8 cellular contexts compared by ENCODE assay signal in genomic region chr6:30212865-30213653, GRCh38. TPM values are rescaled to one million over a fixed set of nuclear protein-coding genes. Genes with fewer than 3 reads are reported as not detected.
DNase-seq lines count a peak whose midpoint lies in the region; ATAC-seq and TF ChIP-seq lines count a peak whose summit lies in the region.

Gene TRIM26, minus strand, starts transcription at chr6:30213406. Its CDS starts 14,303 bp downstream, at chr6:30199103.

- in situ Hi-C loops in GM18951 (cut with MboI; ENCODE audit: low sequenced_read_pairs, unreplicated experiment) = no loop called here

- H3K4me3 Mint-ChIP-seq in activated B cell treated with CpG ODN at 0.5 μM for 24 hours (peak within 1 kb of the TSS; percentile 98), immature natural killer cell (peak within 1 kb of the TSS; percentile 97 to 99 (median 99))

- H3K9me3 Mint-ChIP-seq in activated B cell treated with CpG ODN at 0.5 μM for 24 hours = no peaks in the 10 kb centered on the region
- no peaks in the 10 kb centered on the region for H3K9me3 Mint-ChIP-seq in immature natural killer cell

- no peak for TF ChIP-seq CTCF in activated B cell treated with CpG ODN at 0.5 μM for 24 hours (IDR thresholded peaks at IDR 0.05)

- peak; percentile 92 for TF ChIP-seq POLR2A in GM18951 (IDR thresholded peaks at IDR 0.05; ENCODE audit: extremely low read depth, insufficient read depth, insufficient read length)

- DNase-seq in AG08395 (ENCODE audit: low spot score) (peak; percentile 99), NCI-H345 (lab: John Stamatoyannopoulos, UW) (peak; percentile 98), activated B cell treated with CpG ODN at 0.5 μM for 24 hours (peak; percentile 89), caudate nucleus (lab: John Stamatoyannopoulos, UW) (peak; percentile 72 to 99 (median 95)), immature natural killer cell (peak; percentile 98), smooth muscle cell of the brain vasculature (ENCODE audit: low read depth, low spot score) (peak; percentile 88)

- POLR2A ChIA-PET in activated B cell treated with CpG ODN at 0.5 μM for 24 hours (lab: Charles Lee) = interaction anchor here (0.6 to 3.2 kb wide), 14 partner anchors 9 to 504 kb away, joined by 3 to 27 read pairs (median 6); partner anchors contain the start of genes MDC1, MRPS18B, POLR1H and PPP1R10

- H3K36me3 Mint-ChIP-seq in activated B cell treated with CpG ODN at 0.5 μM for 24 hours (ENCODE audit: low read depth) (peaks cover 32% of the 10 kb centered on the region), immature natural killer cell (peaks cover 0 to 4% (median 0%) of the 10 kb centered on the region in 3 donors)

- ATAC-seq in HG03196 (IDR thresholded peaks at IDR 0.05; ENCODE audit: unreplicated experiment) (peak; percentile 79), activated B cell treated with CpG ODN at 0.5 μM for 24 hours (ENCODE audit: low read depth) (peak; percentile 85)

- H3K4me1 Mint-ChIP-seq in activated B cell treated with CpG ODN at 0.5 μM for 24 hours (peaks cover 61% of the 10 kb centered on the region), immature natural killer cell (peaks cover 62 to 70% of the 10 kb centered on the region in 2 donors)

- H3K27ac Mint-ChIP-seq in activated B cell treated with CpG ODN at 0.5 μM for 24 hours (peak within 1 kb of the TSS; percentile 99), immature natural killer cell (peak within 1 kb of the TSS; percentile 94 to 100 (median 100))

- intact Hi-C loops in activated B cell treated with CpG ODN at 0.5 μM for 24 hours (cut with micrococcal nuclease) = loop anchor here (1.0 to 10.0 kb wide), 8 partner anchors 12 to 469 kb away; partner anchors contain the start of genes GNL1, HLA-A, MRPS18B and PPP1R10

- H3K27ac ChIP-seq in caudate nucleus (ENCODE audit: low read depth, low read length) = peak within 1 kb of the TSS; percentile 95

- H3K27me3 Mint-ChIP-seq in activated B cell treated with CpG ODN at 0.5 μM for 24 hours (no peaks in the 10 kb centered on the region), immature natural killer cell (ENCODE audit: low read depth in 3 of 3) (peaks cover 9 to 19% (median 14%) of the 10 kb centered on the region in 3 donors)

- CTCF ChIA-PET in activated B cell treated with CpG ODN at 0.5 μM for 24 hours (lab: Charles Lee) = interaction anchor here (1.1 to 1.3 kb wide), 2 partner anchors 18 to 114 kb away, joined by 3 to 4 read pairs; partner anchors contain the start of gene TRIM39

RNA-seq across cellular contexts. Expression of gene TRIM26, which starts in this region (rescaled TPM):
- 72.5 and 75.7 TPM in 2 replicates for total RNA-seq in activated B cell treated with CpG ODN at 0.5 μM for 24 hours
- 10 to 100 TPM; 11.6 to 65.0 (median 22.7) TPM for polyA plus RNA-seq in immature natural killer cell

Comparison
In these comparisons a context has a peak if more than half of its experiments do, and no peak if none do; other contexts are left out.
1. Peak in every context shown above with its lines: DNase-seq, ATAC-seq and H3K27ac ChIP-seq.